Comparison of ENCODE assay signal across 28 cellular contexts in the genomic region with DNA sequence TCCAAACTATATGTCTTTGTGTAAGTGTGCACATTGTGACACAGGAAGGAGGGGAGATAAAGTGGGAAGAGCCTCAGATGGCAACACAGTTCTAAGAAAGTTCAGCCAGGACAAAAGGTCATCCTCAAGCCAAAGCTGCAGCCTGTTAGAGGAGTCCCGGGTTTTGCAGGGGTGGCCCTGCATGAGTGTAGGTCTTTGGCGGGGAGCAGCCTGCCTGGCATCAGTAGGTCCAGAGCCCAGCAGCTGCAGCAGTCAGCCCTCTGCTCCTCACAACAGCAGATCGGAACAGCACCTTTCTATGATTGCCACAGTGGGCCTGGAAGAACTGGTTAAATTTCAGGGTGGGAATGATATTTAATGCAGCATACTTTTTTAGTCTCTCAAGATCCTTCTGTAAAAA.
"Had no signal": no experiment of that assay in that cellular context is flagged by ENCODE, and none has a peak within 500 bp of the region (broad histone marks: within the 10 kb centered on the region; RNA-seq: fewer than 3 reads in every experiment).

No MANE protein-coding gene starts in this region.

- ATAC-seq: activated CD4-positive, CD25-positive, alpha-beta regulatory T cell treated with anti-CD3 and anti-CD28 coated beads, Interleukin-2, amount 50 U/mL, for 24 hours; activated naive CD4-positive, alpha-beta T cell treated with anti-CD3 and anti-CD28 coated beads, Interleukin-2, amount 50 U/mL, for 72 hours; activated T-cell treated with anti-CD3 and anti-CD28 coated beads, Interleukin-2, amount 50 U/mL, for 72 hours; left ventricle myocardium superior; naive thymus-derived CD4-positive, alpha-beta T cell; psoas muscle; stimulated activated naive CD8-positive, alpha-beta T cell treated with anti-CD3 and anti-CD28 coated beads, Interleukin-15, Interleukin-2, amounts not matched to agents 100 U/mL and 50 U/mL, for 24 hours had no signal

- H3K4me1 ChIP-seq: parathyroid adenoma had no signal

- H3K36me3 ChIP-seq: esophagus muscularis mucosa, thyroid gland, WERI-Rb-1 had no signal

- H3K9me3 ChIP-seq: esophagus muscularis mucosa, psoas muscle, spleen, thyroid gland had no signal

- H3K27ac Mint-ChIP-seq: activated naive CD4-positive, alpha-beta T cell treated with anti-CD3 and anti-CD28 coated beads, Interleukin-2, amount 50 U/mL, for 72 hours; activated T-cell treated with anti-CD3 and anti-CD28 coated beads, Interleukin-2, amount 50 U/mL, for 72 hours; T-helper 1 cell treated with Interleukin-12 subunit alpha and Interleukin-12 subunit beta and Interleukin-4 antibody, amounts not matched to agents 30 μg/mL and 1 μg/mL, for 36 hours had no signal

- H3K4me3 ChIP-seq: esophagus muscularis mucosa, hepatocyte, psoas muscle, spleen, thyroid gland had no signal

- H3K79me2 ChIP-seq: hepatocyte had no signal

- H2AFZ ChIP-seq: hepatocyte, parathyroid adenoma had no signal

- H3K27ac ChIP-seq: esophagus muscularis mucosa, hepatocyte, parathyroid adenoma, psoas muscle, spleen, thyroid gland, WERI-Rb-1 had no signal

- FAIRE-seq: bronchial epithelial cell, colon, frontal cortex had no signal

- DNase-seq: activated CD4-positive, alpha-beta T cell treated with anti-CD3 and anti-CD28 coated beads for 48 hours; activated CD4-positive, alpha-beta T cell treated with anti-CD3 and anti-CD28 coated beads, Interleukin-2, amount 50 U/mL, for 48 hours; activated naive CD4-positive, alpha-beta T cell; activated T-cell treated with anti-CD3 and anti-CD28 coated beads, Interleukin-2, amount 50 U/mL, for 72 hours; dermis blood vessel endothelial cell; effector CD4-positive, alpha-beta T cell; islet precursor cell; left ventricle myocardium superior; midbrain; naive thymus-derived CD4-positive, alpha-beta T cell; occipital lobe; psoas muscle; spleen; stimulated activated CD4-positive, alpha-beta T cell treated with anti-CD3 and anti-CD28 coated beads, Interleukin-2, amount 100 ng/mL, for 48 hours; stimulated activated naive CD8-positive, alpha-beta T cell treated with anti-CD3 and anti-CD28 coated beads, Interleukin-15, Interleukin-2, amounts not matched to agents 100 U/mL and 50 U/mL, for 24 hours; SW 1271; T1000; thyroid gland; WERI-Rb-1 had no signal

- H3K9me3 Mint-ChIP-seq: activated T-cell treated with anti-CD3 and anti-CD28 coated beads, Interleukin-2, amount 50 U/mL, for 72 hours; naive thymus-derived CD4-positive, alpha-beta T cell; T-helper 1 cell treated with Interleukin-12 subunit alpha and Interleukin-12 subunit beta and Interleukin-4 antibody, amounts not matched to agents 30 μg/mL and 1 μg/mL, for 36 hours had no signal

- H3K9ac ChIP-seq: parathyroid adenoma had no signal

- H3K36me3 Mint-ChIP-seq: activated naive CD4-positive, alpha-beta T cell treated with anti-CD3 and anti-CD28 coated beads, Interleukin-2, amount 50 U/mL, for 72 hours had no signal

- H3K27me3 ChIP-seq: esophagus muscularis mucosa, hepatocyte, spleen, thyroid gland had no signal

- H3K4me2 ChIP-seq: hepatocyte had no signal

- H3K4me3 Mint-ChIP-seq: activated T-cell treated with anti-CD3 and anti-CD28 coated beads, Interleukin-2, amount 50 U/mL, for 72 hours; naive thymus-derived CD4-positive, alpha-beta T cell; T-helper 1 cell treated with Interleukin-12 subunit alpha and Interleukin-12 subunit beta and Interleukin-4 antibody, amounts not matched to agents 30 μg/mL and 1 μg/mL, for 36 hours had no signal

- H3K27me3 Mint-ChIP-seq: naive thymus-derived CD4-positive, alpha-beta T cell had no signal
